ENCODE assay signal across 8 cellular contexts in genomic region chr5:150560401-150561191, GRCh38. TPM values are rescaled to one million over a fixed set of nuclear protein-coding genes. Genes with fewer than 3 reads are reported as not detected.
DNase-seq lines count a peak whose midpoint lies in the region; ATAC-seq and TF ChIP-seq lines count a peak whose summit lies in the region.

No MANE protein-coding gene starts in this region.

- ATAC-seq in HG02678 (IDR thresholded peaks at IDR 0.05; ENCODE audit: unreplicated experiment): peak; percentile 78

- TF ChIP-seq POLR2A in spleen (IDR thresholded peaks at IDR 0.05): no peak

- 29 to 43% (median 34%) methylated on average over 11 of the region's 11 CpGs for WGBS in spleen, 5 donors

- peak overlapping the region in 2 of 8 donors; percentile 11 to 32 for H3K27ac ChIP-seq in spleen

- DNase-seq in NCI-H187 (lab: John Stamatoyannopoulos, UW) (peak; percentile 37 to 70), NCI-H187 treated with DMSO at 0.1 percent for 48 hours (lab: John Stamatoyannopoulos, UW) (no peak), NCI-H1694 (lab: John Stamatoyannopoulos, UW) (peak; percentile 91), T1000 (lab: John Stamatoyannopoulos, UW) (peak; percentile 56), astrocyte of the hippocampus (ENCODE audit: low read depth, low spot score) (peak; percentile 93), iPS DF 19.7 (ENCODE audit: low read depth, low spot score) (peak; percentile 60), spleen (no peak)

- intact Hi-C loops in spleen (cut with DNase I; ENCODE audit: low total_unique reads): loop anchor here (5.0 kb wide), 2 partner anchors 97 to 287 kb away; partner anchors contain the start of gene IRGM

- H3K27me3 ChIP-seq in spleen (replicated peaks in 1 of 7): no peaks in the 10 kb centered on the region

- peaks cover 0 to 33% (median 11%) of the 10 kb centered on the region in 6 donors for H3K36me3 ChIP-seq in spleen

- H3K4me3 ChIP-seq in spleen: no peak overlapping the region

- H3K9me3 ChIP-seq in spleen: no peaks in the 10 kb centered on the region

- TF ChIP-seq CTCF in spleen (IDR thresholded peaks at IDR 0.05 in 8 of 11, conservative IDR thresholded peaks at IDR 0.05 in 3 of 11): peak; percentile 77 to 96 (median 92)

- H3K4me1 ChIP-seq in spleen: peaks cover 0 to 23% (median 10%) of the 10 kb centered on the region in 6 donors

RNA-seq across cellular contexts. Expression of gene NDST1, which starts 52.7 kb away (rescaled TPM):
- 100 to 1,000 TPM; 123 to 360 (median 261) TPM for total RNA-seq in spleen
- 10 to 100 TPM in 1 of 3 donors, 1 to 10 TPM in 2; 6.1 to 45.7 (median 6.8) TPM for polyA plus RNA-seq in spleen

Comparison
In these comparisons a context has a peak if more than half of its experiments do, and no peak if none do; other contexts are left out.
1. DNase-seq: peak in NCI-H187 (2 of 2), NCI-H1694 (single experiment), T1000 (single experiment), astrocyte of the hippocampus (single experiment) and iPS DF 19.7 (single experiment); none in NCI-H187 treated with DMSO at 0.1 percent for 48 hours (single experiment) and spleen (single experiment).